Comparison of ENCODE assay signal across 8 cellular contexts in genomic region chr7:73707045-73707631, GRCh38. TPM values are rescaled to one million over a fixed set of nuclear protein-coding genes. Genes with fewer than 3 reads are reported as not detected.
DNase-seq lines count a peak whose midpoint lies in the region; ATAC-seq and TF ChIP-seq lines count a peak whose summit lies in the region.

No MANE protein-coding gene starts in this region.

- H3K79me2 ChIP-seq in GM23248 (ENCODE audit: insufficient read depth) = peaks cover 56% of the 10 kb centered on the region
- H3K79me2 ChIP-seq in hepatocyte = peaks cover 29% of the 10 kb centered on the region

- no peaks in the 10 kb centered on the region for H3K27me3 ChIP-seq in Peyer's patch
- no peaks in the 10 kb centered on the region for H3K27me3 ChIP-seq in upper lobe of right lung
- H3K27me3 ChIP-seq in GM23248 (replicated peaks; ENCODE audit: insufficient read depth) = no peaks in the 10 kb centered on the region
- no peaks in the 10 kb centered on the region for H3K27me3 ChIP-seq in hepatocyte

- no peak overlapping the region for H3K9ac ChIP-seq in GM23248

- H3K4me3 ChIP-seq in Peyer's patch = no peak overlapping the region
- no peak overlapping the region for H3K4me3 ChIP-seq in upper lobe of right lung
- no peak overlapping the region for H3K4me3 ChIP-seq in GM23248
- no peak overlapping the region for H3K4me3 ChIP-seq in hepatocyte

- ATAC-seq in Right ventricle myocardium superior (ENCODE audit: poor library complexity) = peak; percentile 42
- ATAC-seq in upper lobe of right lung = peak; percentile 7
- ATAC-seq in GM21381 (IDR thresholded peaks at IDR 0.05; ENCODE audit: unreplicated experiment) = no peak

- H2AFZ ChIP-seq in GM23248 = no peak overlapping the region
- no peak overlapping the region for H2AFZ ChIP-seq in hepatocyte

- in situ Hi-C loops in GM23248 (cut with MboI) = no loop called here

- 80 to 84% methylated on average over 15 of the region's 15 CpGs for WGBS in GM23248 (ENCODE audit: low coverage in 1 of 2, low lambda C conversion rate in 2 of 2, missing lambda C conversion rate in 2 of 2), 2 experiments
- 97% methylated on average over 15 of the region's 15 CpGs for WGBS in hepatocyte (ENCODE audit: low lambda C conversion rate, missing lambda C conversion rate)

- peak; percentile 81 for DNase-seq in Right ventricle myocardium superior
- no peak for DNase-seq in cardiac septum (ENCODE audit: low spot score)
- DNase-seq in Peyer's patch = peak; percentile 46 to 95 (median 92)
- no peak for DNase-seq in epithelial cell of prostate (ENCODE audit: low read depth, low spot score)
- peak; percentile 78 for DNase-seq in upper lobe of right lung
- no peak for DNase-seq in GM23248
- DNase-seq in hepatocyte (ENCODE audit: low spot score) = no peak

- H3K4me2 ChIP-seq in GM23248 (ENCODE audit: unreplicated experiment) = no peak overlapping the region
- no peak overlapping the region for H3K4me2 ChIP-seq in hepatocyte

- H3K36me3 ChIP-seq in Peyer's patch = no peaks in the 10 kb centered on the region
- no peaks in the 10 kb centered on the region for H3K36me3 ChIP-seq in upper lobe of right lung
- peaks cover 5% of the 10 kb centered on the region; the same call in 1 of the 2 replicates for H3K36me3 ChIP-seq in GM23248 (ENCODE audit: low read depth)
- no peaks in the 10 kb centered on the region for H3K36me3 ChIP-seq in hepatocyte (replicated peaks; ENCODE audit: insufficient read depth, low read depth)

- H3K9me2 ChIP-seq in GM23248 (ENCODE audit: insufficient read depth) (no peaks in the 10 kb centered on the region), hepatocyte (replicated peaks; ENCODE audit: insufficient read depth) (no peaks in the 10 kb centered on the region)

- H3K27ac ChIP-seq in Peyer's patch (peak overlapping the region in 2 of 4 donors; percentile 36 to 47), epithelial cell of prostate (peak overlapping the region; percentile 57), upper lobe of right lung (no peak overlapping the region), GM23248 (no peak overlapping the region), hepatocyte (no peak overlapping the region)

- intact Hi-C loops in Right ventricle myocardium superior (cut with DNase I) = no loop called here
- intact Hi-C loops in cardiac septum (cut with DNase I) = no loop called here
- intact Hi-C loops in upper lobe of right lung (cut with DNase I) = no loop called here

- H3K4me1 ChIP-seq in Peyer's patch (peaks cover 0 to 14% (median 0%) of the 10 kb centered on the region in 4 donors), upper lobe of right lung (no peaks in the 10 kb centered on the region), GM23248 (ENCODE audit: insufficient read depth) (no peaks in the 10 kb centered on the region), hepatocyte (ENCODE audit: insufficient read depth) (peaks cover 8% of the 10 kb centered on the region)

- H4K20me1 ChIP-seq in GM23248 (ENCODE audit: insufficient read depth) = peaks cover 5% of the 10 kb centered on the region
- H4K20me1 ChIP-seq in hepatocyte (ENCODE audit: insufficient read depth, poor library complexity, severe bottlenecking) = no peaks in the 10 kb centered on the region

- H3K9me3 ChIP-seq in Peyer's patch = no peaks in the 10 kb centered on the region
- no peaks in the 10 kb centered on the region for H3K9me3 ChIP-seq in upper lobe of right lung
- H3K9me3 ChIP-seq in GM23248 (ENCODE audit: low read depth) = no peaks in the 10 kb centered on the region
- no peaks in the 10 kb centered on the region for H3K9me3 ChIP-seq in hepatocyte (ENCODE audit: low read depth)

- no peak for TF ChIP-seq CTCF in Peyer's patch (IDR thresholded peaks at IDR 0.05)
- no peak for TF ChIP-seq CTCF in upper lobe of right lung (IDR thresholded peaks at IDR 0.05)
- TF ChIP-seq CTCF in hepatocyte (IDR thresholded peaks at IDR 0.05; ENCODE audit: poor library complexity) = no peak

- TF ChIP-seq POLR2A in Peyer's patch (IDR thresholded peaks at IDR 0.05) = no peak

- H3F3A ChIP-seq in GM23248 (ENCODE audit: insufficient read depth) = no peaks in the 10 kb centered on the region

RNA-seq across cellular contexts. Expression of gene STX1A, which starts 12.3 kb away (rescaled TPM):
- 1.7 TPM for total RNA-seq in Right ventricle myocardium superior
- total RNA-seq in cardiac septum = 3.3 TPM
- 10 to 100 TPM in 3 of 4 donors, 1 to 10 TPM in 1; 5.6 to 27.3 (median 23.3) TPM for total RNA-seq in Peyer's patch
- total RNA-seq in upper lobe of right lung = 6.3 TPM
- 10.9 and 20.6 TPM in 2 replicates for total RNA-seq in GM23248 (2014; rRNA removed; shearing (Covaris generic))
- 10.1 and 12.0 TPM in 2 replicates for polyA plus RNA-seq in GM23248 (2016; fragmentation: Nextera tagmentation; extraction: Ambion mirVana)
- 22.8 and 23.7 TPM in 2 replicates for total RNA-seq in hepatocyte
- 27.1 and 39.2 TPM in 2 replicates for polyA plus RNA-seq in hepatocyte

RNA-seq across cellular contexts. Expression of gene BUD23, which starts 23.7 kb away (rescaled TPM):
- total RNA-seq in Right ventricle myocardium superior = 74.8 TPM
- total RNA-seq in cardiac septum = 59.1 TPM
- 10 to 100 TPM; 34.5 to 48.7 (median 44.1) TPM for total RNA-seq in Peyer's patch
- total RNA-seq in upper lobe of right lung = 38.4 TPM
- 36.2 and 48.2 TPM in 2 replicates for total RNA-seq in GM23248 (2014; rRNA removed; shearing (Covaris generic))
- 95.1 and 98.5 TPM in 2 replicates for polyA plus RNA-seq in GM23248 (2016; fragmentation: Nextera tagmentation; extraction: Ambion mirVana)
- total RNA-seq in hepatocyte = 35.9 and 44.3 TPM in 2 replicates
- polyA plus RNA-seq in hepatocyte = 112 and 131 TPM in 2 replicates

RNA-seq across cellular contexts. Expression of gene DNAJC30, which starts 23.9 kb away (rescaled TPM):
- total RNA-seq in Right ventricle myocardium superior (11.8 TPM), cardiac septum (16.4 TPM), Peyer's patch (1 to 10 TPM; 1.7 to 8.1 (median 5.6) TPM), upper lobe of right lung (10.2 TPM), hepatocyte (3.0 and 4.7 TPM in 2 replicates)
- 5.2 and 5.7 TPM in 2 replicates for total RNA-seq in GM23248 (2014; rRNA removed; shearing (Covaris generic))
- polyA plus RNA-seq in GM23248 (2016; fragmentation: Nextera tagmentation; extraction: Ambion mirVana) (12.7 and 14.3 TPM in 2 replicates), hepatocyte (13.9 and 15.3 TPM in 2 replicates)

RNA-seq across cellular contexts. Expression of gene ABHD11, which starts 31.5 kb away (rescaled TPM):
- total RNA-seq in Right ventricle myocardium superior (18.6 TPM), cardiac septum (31.6 TPM), Peyer's patch (100 to 1,000 TPM in 2 of 4 donors, 10 to 100 TPM in 2; 65.9 to 156 (median 98.5) TPM), upper lobe of right lung (19.7 TPM), hepatocyte (30.7 and 33.0 TPM in 2 replicates)
- 8.9 and 20.8 TPM in 2 replicates for total RNA-seq in GM23248 (2014; rRNA removed; shearing (Covaris generic))
- polyA plus RNA-seq in GM23248 (2016; fragmentation: Nextera tagmentation; extraction: Ambion mirVana) (17.6 and 18.1 TPM in 2 replicates), hepatocyte (90.9 and 110 TPM in 2 replicates)

RNA-seq across cellular contexts. Expression of gene VPS37D, which starts 39.5 kb away (rescaled TPM):
- 2.7 TPM for total RNA-seq in Right ventricle myocardium superior
- total RNA-seq in cardiac septum = 2.4 TPM
- total RNA-seq in Peyer's patch = 1 to 10 TPM in 3 of 4 donors, not detected in 1; 1.1 to 6.3 (median 5.0) TPM
- 1.4 TPM for total RNA-seq in upper lobe of right lung
- 3.5 and 5.9 TPM in 2 replicates for total RNA-seq in GM23248 (2014; rRNA removed; shearing (Covaris generic))
- polyA plus RNA-seq in GM23248 (2016; fragmentation: Nextera tagmentation; extraction: Ambion mirVana) = 1.2 and 1.3 TPM in 2 replicates
- 4.3 and 5.6 TPM in 2 replicates for total RNA-seq in hepatocyte
- polyA plus RNA-seq in hepatocyte = 7.5 and 9.5 TPM in 2 replicates

Comparison
In these comparisons a context has a peak if more than half of its experiments do, and no peak if none do; other contexts are left out.
1. DNase-seq: peak in Right ventricle myocardium superior (single experiment), Peyer's patch (3 of 3) and upper lobe of right lung (single experiment); none in cardiac septum (single experiment), epithelial cell of prostate (single experiment), GM23248 (single experiment) and hepatocyte (single experiment).